In the genomic region with DNA sequence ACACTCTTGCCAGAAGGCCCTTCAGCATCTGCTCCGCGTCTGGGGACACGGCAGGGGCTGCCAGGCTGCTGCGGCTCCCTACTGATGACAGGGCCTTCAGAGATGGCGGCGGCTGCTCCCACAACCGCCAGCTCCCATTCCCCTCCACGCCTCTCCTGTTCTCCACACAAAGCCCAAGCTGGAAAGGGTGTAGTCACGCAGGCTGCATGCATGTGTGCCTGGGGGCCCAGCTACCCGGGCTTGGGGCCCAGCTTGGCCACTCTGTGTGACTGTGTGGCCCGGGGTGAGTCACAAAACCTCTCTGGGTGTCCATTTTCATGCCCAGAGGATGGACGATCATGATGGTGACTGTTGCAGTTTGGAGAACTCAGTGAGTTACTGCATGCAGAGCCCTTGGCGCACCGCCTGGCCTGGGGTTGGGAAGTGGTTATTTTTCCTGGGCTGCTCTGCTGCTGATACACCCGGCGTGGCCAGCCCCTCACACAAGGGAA, we compare ENCODE assay signal across 1 cellular context.
TF ChIP-seq lines count a peak whose summit lies in the region.

No MANE protein-coding gene starts in this region.

TF ChIP-seq in IMR-90, 13 proteins besides CTCF, POLR2A, EP300 and RAD21 (continued from another document):
- TF ChIP-seq, protein P1, sequence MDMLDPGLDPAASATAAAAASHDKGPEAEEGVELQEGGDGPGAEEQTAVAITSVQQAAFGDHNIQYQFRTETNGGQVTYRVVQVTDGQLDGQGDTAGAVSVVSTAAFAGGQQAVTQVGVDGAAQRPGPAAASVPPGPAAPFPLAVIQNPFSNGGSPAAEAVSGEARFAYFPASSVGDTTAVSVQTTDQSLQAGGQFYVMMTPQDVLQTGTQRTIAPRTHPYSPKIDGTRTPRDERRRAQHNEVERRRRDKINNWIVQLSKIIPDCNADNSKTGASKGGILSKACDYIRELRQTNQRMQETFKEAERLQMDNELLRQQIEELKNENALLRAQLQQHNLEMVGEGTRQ (IDR thresholded peaks at IDR 0.05; ENCODE audit: low read depth, low read length) = no peak
- TF ChIP-seq RFX5 (IDR thresholded peaks at IDR 0.05; ENCODE audit: low read depth, low read length) (no peak), MAFK (IDR thresholded peaks at IDR 0.05; ENCODE audit: low read depth, low read length) (no peak), SMC3 (IDR thresholded peaks at IDR 0.05; ENCODE audit: low read depth, low read length) (no peak), NFE2L2 (IDR thresholded peaks at IDR 0.05; ENCODE audit: low read depth, low read length) (no peak), RCOR1 (IDR thresholded peaks at IDR 0.05; ENCODE audit: insufficient replicate concordance, low read length) (no peak), MAZ (IDR thresholded peaks at IDR 0.05; ENCODE audit: borderline replicate concordance, low read depth, low read length) (no peak), CHD1 (IDR thresholded peaks at IDR 0.05; ENCODE audit: low read depth, low read length) (no peak)
- TF ChIP-seq, protein P2, sequence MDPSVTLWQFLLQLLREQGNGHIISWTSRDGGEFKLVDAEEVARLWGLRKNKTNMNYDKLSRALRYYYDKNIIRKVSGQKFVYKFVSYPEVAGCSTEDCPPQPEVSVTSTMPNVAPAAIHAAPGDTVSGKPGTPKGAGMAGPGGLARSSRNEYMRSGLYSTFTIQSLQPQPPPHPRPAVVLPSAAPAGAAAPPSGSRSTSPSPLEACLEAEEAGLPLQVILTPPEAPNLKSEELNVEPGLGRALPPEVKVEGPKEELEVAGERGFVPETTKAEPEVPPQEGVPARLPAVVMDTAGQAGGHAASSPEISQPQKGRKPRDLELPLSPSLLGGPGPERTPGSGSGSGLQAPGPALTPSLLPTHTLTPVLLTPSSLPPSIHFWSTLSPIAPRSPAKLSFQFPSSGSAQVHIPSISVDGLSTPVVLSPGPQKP (IDR thresholded peaks at IDR 0.05; ENCODE audit: borderline replicate concordance, low read depth, low read length) = no peak
